ENCODE assay signal across 8 cellular contexts in genomic region chr4:128060130-128060619, GRCh38. TPM values are rescaled to one million over a fixed set of nuclear protein-coding genes. Genes with fewer than 3 reads are reported as not detected.
DNase-seq lines count a peak whose midpoint lies in the region; ATAC-seq lines count a peak whose summit lies in the region.

No MANE protein-coding gene starts in this region.

- in situ Hi-C loops in GM23248 (cut with MboI), result no loop called here

- H2AFZ ChIP-seq in ACC112 (ENCODE audit: low read length, unreplicated experiment) (peak overlapping the region; percentile 97), GM23248 (peak overlapping the region; percentile 89)

- H3K4me2 ChIP-seq in GM23248 (ENCODE audit: unreplicated experiment), result peak overlapping the region; percentile 75

- peak overlapping the region; percentile 90 for H3K27ac Mint-ChIP-seq in activated naive CD8-positive, alpha-beta T cell treated with anti-CD3 and anti-CD28 coated beads for 36 hours

- H3K79me2 ChIP-seq in ACC112 (ENCODE audit: control insufficient read depth, insufficient read depth, low read length, unreplicated experiment), result peaks cover 18% of the 10 kb centered on the region
- peaks cover 34% of the 10 kb centered on the region for H3K79me2 ChIP-seq in GM23248 (ENCODE audit: insufficient read depth)

- peaks cover 9% of the 10 kb centered on the region for H3K4me1 Mint-ChIP-seq in activated naive CD8-positive, alpha-beta T cell treated with anti-CD3 and anti-CD28 coated beads for 36 hours

- H3K36me3 Mint-ChIP-seq in activated naive CD8-positive, alpha-beta T cell treated with anti-CD3 and anti-CD28 coated beads for 36 hours, result no peaks in the 10 kb centered on the region

- ATAC-seq in HG02938 (IDR thresholded peaks at IDR 0.05; ENCODE audit: unreplicated experiment) (no peak), HG02623 (IDR thresholded peaks at IDR 0.05; ENCODE audit: unreplicated experiment) (no peak)

- no peaks in the 10 kb centered on the region for H3K9me2 ChIP-seq in GM23248 (ENCODE audit: insufficient read depth)

- H3K9me3 Mint-ChIP-seq in activated naive CD8-positive, alpha-beta T cell treated with anti-CD3 and anti-CD28 coated beads for 36 hours, result no peaks in the 10 kb centered on the region

- H3K36me3 ChIP-seq in ACC112 (ENCODE audit: insufficient read depth, low read length) (no peaks in the 10 kb centered on the region), GM23248 (ENCODE audit: low read depth) (no peaks in the 10 kb centered on the region)

- H3K27me3 ChIP-seq in ACC112 (ENCODE audit: insufficient read depth, low read length) (no peaks in the 10 kb centered on the region), GM23248 (replicated peaks; ENCODE audit: insufficient read depth) (no peaks in the 10 kb centered on the region)

- no peaks in the 10 kb centered on the region for H3K9me3 ChIP-seq in GM23248 (ENCODE audit: low read depth)

- H3F3A ChIP-seq in GM23248 (ENCODE audit: insufficient read depth), result no peaks in the 10 kb centered on the region

- peak overlapping the region; percentile 97 for H3K4me3 ChIP-seq in ACC112 (ENCODE audit: low read depth, low read length)
- peak overlapping the region; percentile 90 for H3K4me3 ChIP-seq in GM23248

- peak overlapping the region; percentile 82 for H3K27ac ChIP-seq in ACC112 (ENCODE audit: low read depth, low read length)
- peak overlapping the region; percentile 87 for H3K27ac ChIP-seq in GM23248

- H3K27me3 Mint-ChIP-seq in activated naive CD8-positive, alpha-beta T cell treated with anti-CD3 and anti-CD28 coated beads for 36 hours, result peaks cover 5% of the 10 kb centered on the region

- WGBS in GM23248 (ENCODE audit: low coverage in 1 of 2, low lambda C conversion rate in 2 of 2, missing lambda C conversion rate in 2 of 2), 2 experiments, result 47 to 48% methylated on average over 15 of the region's 15 CpGs

- no peaks in the 10 kb centered on the region for H4K20me1 ChIP-seq in GM23248 (ENCODE audit: insufficient read depth)

- peak; percentile 37 for DNase-seq in GM23248
- no peak for DNase-seq in activated naive CD8-positive, alpha-beta T cell treated with anti-CD3 and anti-CD28 coated beads for 36 hours
- peak; percentile 16 for DNase-seq in iris pigment epithelial cell (ENCODE audit: low read depth)
- peak; percentile 1 for DNase-seq in stromal cell of bone marrow (ENCODE audit: low read depth)
- no peak for DNase-seq in NCI-H446 (lab: John Stamatoyannopoulos, UW)

- peak overlapping the region; percentile 82 for H3K4me3 Mint-ChIP-seq in activated naive CD8-positive, alpha-beta T cell treated with anti-CD3 and anti-CD28 coated beads for 36 hours

- H3K4me1 ChIP-seq in ACC112 (ENCODE audit: control insufficient read depth, insufficient read depth, low read length, unreplicated experiment) (no peaks in the 10 kb centered on the region), GM23248 (ENCODE audit: insufficient read depth) (0 out of 2 replicates have a peak, but pooled peaks cover 5% of the 10 kb centered on the region)

- peak overlapping the region; percentile 95 for H3K9ac ChIP-seq in GM23248

RNA-seq across cellular contexts. Expression of gene LARP1B, which starts 0.9 kb away (rescaled TPM):
- 14.3 and 16.0 TPM in 2 replicates for total RNA-seq in GM23248 (2014; rRNA removed; shearing (Covaris generic))
- 5.7 and 6.6 TPM in 2 replicates for polyA plus RNA-seq in GM23248 (2016; fragmentation: Nextera tagmentation; extraction: Ambion mirVana)
- 10 to 100 TPM; 19.8 to 21.8 TPM for total RNA-seq in activated naive CD8-positive, alpha-beta T cell treated with anti-CD3 and anti-CD28 coated beads for 36 hours

Comparison
In these comparisons a context has a peak if more than half of its experiments do, and no peak if none do; other contexts are left out.
1. DNase-seq: peak in GM23248 (single experiment), iris pigment epithelial cell (single experiment) and stromal cell of bone marrow (single experiment); none in activated naive CD8-positive, alpha-beta T cell treated with anti-CD3 and anti-CD28 coated beads for 36 hours (single experiment) and NCI-H446 (0 of 2).